In genomic region chr19:16456652-16457194, GRCh38 we compare ENCODE assay signal across 9 cellular contexts. TPM values are rescaled to one million over a fixed set of nuclear protein-coding genes. Genes with fewer than 3 reads are reported as not detected.
A peak's percentile ranks its signal among the peaks of the same experiment; 100 is the strongest.
DNase-seq lines count a peak whose midpoint lies in the region; ATAC-seq, FAIRE-seq and TF ChIP-seq lines count a peak whose summit lies in the region.
"Had no signal": no experiment of that assay in that cellular context is flagged by ENCODE, and none has a peak within 500 bp of the region (broad histone marks: within the 10 kb centered on the region; RNA-seq: fewer than 3 reads in every experiment).

No MANE protein-coding gene starts in this region.

- no peaks in the 10 kb centered on the region for H3K36me3 ChIP-seq in kidney (ENCODE audit: control insufficient read depth in 1 of 2, insufficient read depth in 2 of 2, low read length in 2 of 2)

- CTCF ChIA-PET in activated CD4-positive, alpha-beta T cell treated with anti-CD3 and anti-CD28 coated beads, Interleukin-2, amount 10 ng/mL, durations not matched to agents 7 days and 5 days (lab: Charles Lee): interaction anchor here (1.5 kb wide), 1 partner anchor 12 kb away, joined by 4 read pairs; no protein-coding TSS in a partner anchor
- CTCF ChIA-PET in activated B cell treated with CpG ODN at 0.5 μM for 24 hours (lab: Charles Lee): no interaction called here

- H3K36me3 Mint-ChIP-seq in activated CD4-positive, alpha-beta T cell treated with anti-CD3 and anti-CD28 coated beads, Interleukin-2, amount 10 ng/mL, durations not matched to agents 7 days and 5 days (ENCODE audit: low read depth): no peaks in the 10 kb centered on the region
- peaks cover 8% of the 10 kb centered on the region for H3K36me3 Mint-ChIP-seq in activated B cell treated with CpG ODN at 0.5 μM for 24 hours (ENCODE audit: low read depth)

- POLR2A ChIA-PET in activated CD4-positive, alpha-beta T cell treated with anti-CD3 and anti-CD28 coated beads, Interleukin-2, amount 10 ng/mL, durations not matched to agents 7 days and 5 days (lab: Charles Lee): no interaction called here
- POLR2A ChIA-PET in activated B cell treated with CpG ODN at 0.5 μM for 24 hours (lab: Charles Lee): interaction anchor here (0.6 to 1.8 kb wide), 5 partner anchors 8 to 378 kb away, joined by 3 to 4 read pairs (median 3); no protein-coding TSS in a partner anchor

- ATAC-seq in activated B cell treated with CpG ODN at 0.5 μM for 24 hours (ENCODE audit: low read depth): peak; percentile 34
- no peak for ATAC-seq in GM18870 (IDR thresholded peaks at IDR 0.05; ENCODE audit: unreplicated experiment)
- ATAC-seq in HG03159 (IDR thresholded peaks at IDR 0.05; ENCODE audit: unreplicated experiment): no peak
- no peak for ATAC-seq in GM21619 (IDR thresholded peaks at IDR 0.05; ENCODE audit: unreplicated experiment)

- H3K4me3 Mint-ChIP-seq in activated CD4-positive, alpha-beta T cell treated with anti-CD3 and anti-CD28 coated beads, Interleukin-2, amount 10 ng/mL, durations not matched to agents 7 days and 5 days: no peak overlapping the region
- H3K4me3 Mint-ChIP-seq in activated B cell treated with CpG ODN at 0.5 μM for 24 hours: peak overlapping the region; percentile 66

- no peaks in the 10 kb centered on the region for H3K9me3 Mint-ChIP-seq in activated CD4-positive, alpha-beta T cell treated with anti-CD3 and anti-CD28 coated beads, Interleukin-2, amount 10 ng/mL, durations not matched to agents 7 days and 5 days
- H3K9me3 Mint-ChIP-seq in activated B cell treated with CpG ODN at 0.5 μM for 24 hours: no peaks in the 10 kb centered on the region

- peak overlapping the region; percentile 46 for H3K27ac Mint-ChIP-seq in activated CD4-positive, alpha-beta T cell treated with anti-CD3 and anti-CD28 coated beads, Interleukin-2, amount 10 ng/mL, durations not matched to agents 7 days and 5 days
- peak overlapping the region; percentile 65 for H3K27ac Mint-ChIP-seq in activated B cell treated with CpG ODN at 0.5 μM for 24 hours

- no peak for DNase-seq in activated CD4-positive, alpha-beta T cell treated with anti-CD3 and anti-CD28 coated beads, Interleukin-2, amount 10 ng/mL, durations not matched to agents 7 days and 5 days
- no peak for DNase-seq in activated CD4-positive, alpha-beta T cell treated with anti-CD3 and anti-CD28 coated beads, Interleukin-2, amount 50 U/mL, for 1 hour
- DNase-seq in activated B cell treated with CpG ODN at 0.5 μM for 24 hours (no peak), kidney (no peak), substantia nigra (lab: John Stamatoyannopoulos, UW) (peak in 1 of 49 donors; percentile 24)
- DNase-seq: NCI-H1105 had no signal

- H3K4me1 Mint-ChIP-seq in activated CD4-positive, alpha-beta T cell treated with anti-CD3 and anti-CD28 coated beads, Interleukin-2, amount 10 ng/mL, durations not matched to agents 7 days and 5 days: peaks cover 21% of the 10 kb centered on the region
- H3K4me1 Mint-ChIP-seq in activated B cell treated with CpG ODN at 0.5 μM for 24 hours: peaks cover 62% of the 10 kb centered on the region

- no peaks in the 10 kb centered on the region for H3K27me3 Mint-ChIP-seq in activated CD4-positive, alpha-beta T cell treated with anti-CD3 and anti-CD28 coated beads, Interleukin-2, amount 10 ng/mL, durations not matched to agents 7 days and 5 days
- H3K27me3 Mint-ChIP-seq in activated B cell treated with CpG ODN at 0.5 μM for 24 hours: no peaks in the 10 kb centered on the region

- no peak for FAIRE-seq in kidney (lab: Jason Lieb, UNC)

- no peaks in the 10 kb centered on the region for H3K9me3 ChIP-seq in kidney (ENCODE audit: control insufficient read depth in 1 of 2, low read length in 2 of 2)

- peaks cover 37 to 44% of the 10 kb centered on the region in 2 donors for H3K4me1 ChIP-seq in kidney (ENCODE audit: control insufficient read depth in 1 of 2, insufficient read depth in 1 of 2, low read depth in 1 of 2, low read length in 2 of 2)

- TF ChIP-seq CTCF in activated B cell treated with CpG ODN at 0.5 μM for 24 hours (IDR thresholded peaks at IDR 0.05): no peak
- TF ChIP-seq CTCF in kidney (IDR thresholded peaks at IDR 0.05; ENCODE audit: borderline replicate concordance, extremely low read depth, insufficient read depth): no peak

- peak overlapping the region; percentile 14 to 16 for H3K4me3 ChIP-seq in kidney (ENCODE audit: low read length in 2 of 2)

- H3K9ac ChIP-seq in kidney (ENCODE audit: low read length in 2 of 2): no peak overlapping the region

- H3K27ac ChIP-seq in kidney (ENCODE audit: low read depth in 2 of 2, low read length in 2 of 2) (peak overlapping the region; percentile 29 to 84), substantia nigra (ENCODE audit: low read depth, low read length, poor library complexity, severe bottlenecking) (peak overlapping the region; percentile 13)

- intact Hi-C loops in activated B cell treated with CpG ODN at 0.5 μM for 24 hours (cut with micrococcal nuclease) (no loop called here), kidney (cut with DNase I) (no loop called here)

RNA-seq across cellular contexts. Expression of gene EPS15L1, which starts 15.0 kb away (rescaled TPM):
- 10 to 100 TPM; 33.3 to 39.1 TPM for total RNA-seq in activated CD4-positive, alpha-beta T cell treated with anti-CD3 and anti-CD28 coated beads, Interleukin-2, amount 10 ng/mL, durations not matched to agents 7 days and 5 days
- 81.0 and 86.3 TPM in 2 replicates for total RNA-seq in activated B cell treated with CpG ODN at 0.5 μM for 24 hours
- 43.3 TPM for total RNA-seq in kidney
- 34.2 TPM for polyA plus RNA-seq in kidney (ENCODE audit: insufficient read depth, low read depth, low replicate concordance)

RNA-seq across cellular contexts. Expression of gene CALR3, which starts 39.2 kb away (rescaled TPM):
- not detected for total RNA-seq in activated CD4-positive, alpha-beta T cell treated with anti-CD3 and anti-CD28 coated beads, Interleukin-2, amount 10 ng/mL, durations not matched to agents 7 days and 5 days
- total RNA-seq in activated B cell treated with CpG ODN at 0.5 μM for 24 hours (not detected in 2 replicates), kidney (not detected)
- polyA plus RNA-seq in kidney (ENCODE audit: insufficient read depth, low read depth, low replicate concordance): not detected

RNA-seq across cellular contexts. Expression of gene C19orf44, which starts 39.5 kb away (rescaled TPM):
- total RNA-seq in activated CD4-positive, alpha-beta T cell treated with anti-CD3 and anti-CD28 coated beads, Interleukin-2, amount 10 ng/mL, durations not matched to agents 7 days and 5 days: 1 to 10 TPM; 3.1 to 3.9 TPM
- total RNA-seq in activated B cell treated with CpG ODN at 0.5 μM for 24 hours (5.9 and 7.1 TPM in 2 replicates), kidney (8.6 TPM)
- polyA plus RNA-seq in kidney (ENCODE audit: insufficient read depth, low read depth, low replicate concordance): 6.2 TPM
